19 cellular contexts compared by ENCODE assay signal in the genomic region with DNA sequence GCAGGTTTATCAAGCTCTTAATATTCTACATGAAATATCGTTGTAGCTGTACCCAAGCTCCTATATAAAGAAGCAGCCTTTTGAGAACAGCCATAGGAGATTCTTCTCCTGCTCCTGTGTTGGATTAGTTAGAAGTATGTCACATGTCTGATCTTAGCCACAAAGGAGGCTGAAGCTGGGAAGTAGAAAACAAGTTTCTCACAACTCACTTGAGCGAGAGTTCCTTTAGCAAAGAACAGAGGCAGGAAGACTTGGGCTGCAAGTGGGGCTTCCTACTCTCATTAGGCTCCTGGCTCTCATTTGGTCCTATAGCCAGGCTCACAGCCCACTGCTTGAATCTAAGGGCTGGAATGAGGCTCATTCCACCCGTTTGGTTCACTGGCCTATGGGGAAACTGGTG.
"Had no signal": no experiment of that assay in that cellular context is flagged by ENCODE, and none has a peak within 500 bp of the region (broad histone marks: within the 10 kb centered on the region; RNA-seq: fewer than 3 reads in every experiment).

No MANE protein-coding gene starts in this region.

- H3K9me3 Mint-ChIP-seq: nephron had no signal

- ATAC-seq: gastrocnemius medialis; left ventricle myocardium superior; lower lobe of right lung; psoas muscle; right cardiac atrium; stimulated activated naive B cell treated with anti-CD40 and anti-IgM and Interleukin-4, amounts not matched to agents 10 μg/mL and 1 μg/mL and 100 μg/mL, for 72 hours; upper lobe of right lung had no signal

- H3K4me1 ChIP-seq: gastrocnemius medialis, lower lobe of right lung, psoas muscle, spleen, tibial nerve, upper lobe of right lung, uterus had no signal

- H3K36me3 Mint-ChIP-seq: stimulated activated naive B cell treated with anti-CD40 and anti-IgM and Interleukin-4, amounts not matched to agents 10 μg/mL and 1 μg/mL and 100 μg/mL, for 72 hours had no signal

- H3K27ac ChIP-seq: gastrocnemius medialis, lower lobe of right lung, ovary, psoas muscle, skin epidermis, spleen, thoracic aorta, tibial nerve, upper lobe of right lung, uterus had no signal

- H3K36me3 ChIP-seq: gastrocnemius medialis, lower lobe of right lung, ovary, spleen, thoracic aorta, tibial nerve, upper lobe of right lung, uterus had no signal

- H3K27me3 ChIP-seq: gastrocnemius medialis, ovary, spleen, tibial nerve, upper lobe of right lung, uterus had no signal

- H3K4me3 Mint-ChIP-seq: nephron; stimulated activated naive B cell treated with anti-CD40 and anti-IgM and Interleukin-4, amounts not matched to agents 10 μg/mL and 1 μg/mL and 100 μg/mL, for 72 hours; stimulated activated naive CD8-positive, alpha-beta T cell treated with anti-CD3 and anti-CD28 coated beads, Interleukin-15, Interleukin-2, amounts not matched to agents 100 ng/mL and 50 ng/mL, for 24 hours had no signal

- H3K27ac Mint-ChIP-seq: nephron; stimulated activated naive B cell treated with anti-CD40 and anti-IgM and Interleukin-4, amounts not matched to agents 10 μg/mL and 1 μg/mL and 100 μg/mL, for 72 hours had no signal

- DNase-seq: cortex of kidney; foreskin fibroblast; gastrocnemius medialis; head of caudate nucleus; left ventricle myocardium superior; lower lobe of right lung; occipital lobe; ovary; psoas muscle; right cardiac atrium; spleen; stimulated activated naive B cell treated with anti-CD40 and anti-IgM and Interleukin-4, amounts not matched to agents 10 μg/mL and 1 μg/mL and 100 μg/mL, for 72 hours; upper lobe of right lung; uterus had no signal

- H3K27me3 Mint-ChIP-seq: stimulated activated naive CD8-positive, alpha-beta T cell treated with anti-CD3 and anti-CD28 coated beads, Interleukin-15, Interleukin-2, amounts not matched to agents 100 ng/mL and 50 ng/mL, for 24 hours had no signal

- H3K4me3 ChIP-seq: gastrocnemius medialis, lower lobe of right lung, ovary, psoas muscle, skin epidermis, spleen, thoracic aorta, tibial nerve, upper lobe of right lung, uterus had no signal

- H3K9me3 ChIP-seq: gastrocnemius medialis, lower lobe of right lung, ovary, psoas muscle, spleen, thoracic aorta, tibial nerve, upper lobe of right lung, uterus had no signal
